ENCODE assay signal across 8 cellular contexts in the genomic region with DNA sequence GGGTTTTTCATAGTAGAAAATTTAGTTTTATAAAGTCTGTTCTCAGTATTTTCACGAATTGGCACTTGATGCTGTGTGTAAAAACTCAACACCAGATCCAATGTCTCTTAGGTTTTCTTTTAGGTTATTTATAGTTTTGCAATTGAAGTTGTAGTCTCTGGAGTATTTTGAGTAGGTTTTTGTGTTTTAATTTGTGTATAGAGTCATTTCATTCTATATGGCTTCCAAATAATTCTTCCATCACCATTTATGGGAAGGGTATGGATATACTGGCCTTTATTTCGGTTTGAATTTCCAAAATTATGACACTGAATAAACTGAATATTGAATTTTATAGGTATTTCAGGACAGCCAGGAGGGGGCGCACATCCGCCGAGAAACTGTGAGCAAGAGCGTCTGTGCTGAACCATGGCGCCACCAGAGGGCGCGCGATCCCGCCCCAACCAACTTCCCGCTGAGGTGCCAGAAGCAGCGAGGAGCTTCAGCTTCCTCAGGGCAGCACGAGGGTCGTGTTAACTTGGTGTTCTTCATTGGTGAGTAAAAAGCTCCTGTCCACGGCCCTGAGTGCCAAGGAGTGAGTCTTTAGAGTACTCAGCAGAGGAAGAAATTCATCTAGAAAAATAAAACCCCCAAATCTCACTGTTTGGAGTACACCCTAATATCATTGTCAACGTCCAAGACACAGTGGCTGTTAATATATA.
A peak's percentile ranks its signal among the peaks of the same experiment; 100 is the strongest.
DNase-seq lines count a peak whose midpoint lies in the region; ATAC-seq and TF ChIP-seq lines count a peak whose summit lies in the region.
"Not testable (repeated sequence)": the region's sequence is repeated elsewhere in the genome, so short reads cannot be mapped to it uniquely, and the experiment has no call there.

No MANE protein-coding gene starts in this region.

- not testable (repeated sequence) for H3K27ac ChIP-seq in GM23338 (ENCODE audit: low read depth); right cardiac atrium (ENCODE audit: low read length); neuronal stem cell (replicated peaks; ENCODE audit: low read length)

- not testable (repeated sequence) for H2AK5ac ChIP-seq in neuronal stem cell (ENCODE audit: low read depth, low read length)

- H3K9me3 Mint-ChIP-seq in GM23338, result not testable (repeated sequence)

- not testable (repeated sequence) for H3K27me3 Mint-ChIP-seq in GM23338 (ENCODE audit: insufficient read depth, low read depth, poor library complexity)

- not testable (repeated sequence) for H3K4me3 ChIP-seq in AG09309 (ENCODE audit: control insufficient read depth, low read depth, low read length); GM23338; right cardiac atrium (ENCODE audit: low read length); neuronal stem cell (ENCODE audit: low read length in 2 of 2)

- ATAC-seq in GM23338, right cardiac atrium: not testable (repeated sequence)

- H2BK12ac ChIP-seq in neuronal stem cell (ENCODE audit: low read length), result not testable (repeated sequence)

- not testable (repeated sequence) for H3K9me3 ChIP-seq in right cardiac atrium (ENCODE audit: control insufficient read depth, low read length); neuronal stem cell (replicated peaks in 1 of 2; ENCODE audit: control insufficient read depth in 2 of 2, insufficient read depth in 1 of 2, low read depth in 1 of 2, low read length in 2 of 2)

- H3K4me3 Mint-ChIP-seq in GM23338, result not testable (repeated sequence)

- not testable (repeated sequence) for DNase-seq in AG09309 (ENCODE audit: low read depth); neuronal stem cell (ENCODE audit: low spot score)
- peak; percentile 40 for DNase-seq in GM23338 (ENCODE audit: low spot score)
- DNase-seq in SK-N-DZ (ENCODE audit: low spot score), result peak; percentile 78
- DNase-seq in activated T-cell treated with anti-CD3 and anti-CD28 coated beads for 4 hours, result peak; percentile 54
- DNase-seq in cerebellar cortex (ENCODE audit: low spot score), result peak; percentile 27
- peak; percentile 74 to 91 (median 80) for DNase-seq in right cardiac atrium
- DNase-seq in stimulated activated CD4-positive, alpha-beta T cell treated with anti-CD3 and anti-CD28 coated beads, TNF-alpha, amount 100 ng/mL, for 24 hours (ENCODE audit: low read depth in 3 of 3), result peak; percentile 41 to 67 (median 51)

- not testable (repeated sequence) for H4K91ac ChIP-seq in neuronal stem cell (ENCODE audit: low read depth, low read length, poor library complexity)

- H2AFZ ChIP-seq in GM23338, result not testable (repeated sequence)
- H2AFZ ChIP-seq in neuronal stem cell (ENCODE audit: low read length), result peak overlapping the region; percentile 62

- not testable (repeated sequence) for H3K79me1 ChIP-seq in neuronal stem cell (ENCODE audit: low read depth, low read length)

- H2BK120ac ChIP-seq in neuronal stem cell (ENCODE audit: low read depth, low read length), result not testable (repeated sequence)

- not testable (repeated sequence) for H3K23ac ChIP-seq in neuronal stem cell (ENCODE audit: low read depth, low read length, poor library complexity)

- not testable (repeated sequence) for H2BK5ac ChIP-seq in neuronal stem cell (ENCODE audit: low read length)

- H3K4ac ChIP-seq in neuronal stem cell (ENCODE audit: low read length), result not testable (repeated sequence)

- H3K79me2 ChIP-seq in GM23338 (replicated peaks; ENCODE audit: insufficient read depth), result peaks cover 16% of the 10 kb centered on the region; the same call in 1 of the 2 replicates

- intact Hi-C loops in right cardiac atrium (cut with DNase I), result not testable (repeated sequence)

- not testable (repeated sequence) for H3K4me2 ChIP-seq in GM23338; neuronal stem cell (ENCODE audit: insufficient read depth, low read length, poor library complexity, severe bottlenecking)

- H3K18ac ChIP-seq in neuronal stem cell (ENCODE audit: low read length), result not testable (repeated sequence)

- not testable (repeated sequence) for H2BK15ac ChIP-seq in neuronal stem cell (ENCODE audit: low read length)

- H3K9me2 ChIP-seq in GM23338 (ENCODE audit: insufficient read depth), result not testable (repeated sequence)

- WGBS in right cardiac atrium, result 2% methylated on average over 14 of the region's 17 CpGs
- no CpG with 5 or more reads among the region's 17 CpGs for WGBS in neuronal stem cell (ENCODE audit: extremely low coverage in 2 of 2, insufficient read length in 2 of 2, insufficient replicate concordance in 1 of 2), 2 donors

- not testable (repeated sequence) for H3K27me3 ChIP-seq in GM23338 (ENCODE audit: insufficient read depth); right cardiac atrium (ENCODE audit: control insufficient read depth, insufficient read depth); neuronal stem cell (ENCODE audit: control insufficient read depth in 3 of 3, insufficient read depth in 3 of 3, low read depth in 1 of 3, low read length in 3 of 3)

- H3K27ac Mint-ChIP-seq in GM23338, result not testable (repeated sequence)

- H3K36me3 Mint-ChIP-seq in GM23338 (ENCODE audit: low read depth), result peaks cover 33% of the 10 kb centered on the region

- TF ChIP-seq CTCF in AG09309 (IDR thresholded peaks at IDR 0.05; ENCODE audit: control insufficient read depth, insufficient read depth, low read depth, low read length, missing control alignments) (peak; percentile 49), GM23338 (conservative IDR thresholded peaks at IDR 0.05; ENCODE audit: low read depth in 2 of 2) (peak; percentile 65 to 79)

- H4K8ac ChIP-seq in neuronal stem cell (ENCODE audit: low read depth, low read length), result not testable (repeated sequence)

- not testable (repeated sequence) for H3K4me1 ChIP-seq in GM23338 (ENCODE audit: insufficient read depth); right cardiac atrium (ENCODE audit: control insufficient read depth, insufficient read depth, low read length); neuronal stem cell (ENCODE audit: control insufficient read depth in 2 of 2, insufficient read depth in 1 of 2, low read depth in 1 of 2, low read length in 2 of 2)

- not testable (repeated sequence) for H3K4me1 Mint-ChIP-seq in GM23338

- not testable (repeated sequence) for H3K9ac ChIP-seq in neuronal stem cell (ENCODE audit: low read depth, low read length, poor library complexity)

- H3K14ac ChIP-seq in neuronal stem cell (ENCODE audit: low read length), result not testable (repeated sequence)

- not testable (repeated sequence) for H4K20me1 ChIP-seq in GM23338 (replicated peaks; ENCODE audit: insufficient read depth)

- not testable (repeated sequence) for H3K36me3 ChIP-seq in GM23338 (ENCODE audit: insufficient read depth); neuronal stem cell (replicated peaks in 1 of 2; ENCODE audit: control insufficient read depth in 2 of 2, insufficient read depth in 2 of 2, low read length in 2 of 2)

- not testable (repeated sequence) for H3F3A ChIP-seq in GM23338 (replicated peaks; ENCODE audit: low read depth)
